ENCODE assay signal across 17 cellular contexts in genomic region chr12:21649034-21649433, GRCh38. TPM values are rescaled to one million over a fixed set of nuclear protein-coding genes. Genes with fewer than 3 reads are reported as not detected.
"Had no signal": no experiment of that assay in that cellular context is flagged by ENCODE, and none has a peak within 500 bp of the region (broad histone marks: within the 10 kb centered on the region; RNA-seq: fewer than 3 reads in every experiment).

No MANE protein-coding gene starts in this region.

- H3K4me3 Mint-ChIP-seq: type B pancreatic cell had no signal

- H3K27ac Mint-ChIP-seq: type B pancreatic cell had no signal

- DNase-seq: activated CD4-positive, alpha-beta T cell treated with anti-CD3 and anti-CD28 coated beads for 48 hours; cortex of kidney; effector memory CD4-positive, alpha-beta T cell; kidney; spleen; stimulated activated CD4-positive, alpha-beta T cell treated with anti-CD3 and anti-CD28 coated beads, Interleukin-1b, Interleukin-23, amount 100 ng/mL, for 48 hours; stimulated activated naive CD4-positive, alpha-beta T cell; T-helper 1 cell had no signal

- H3K4me3 ChIP-seq: gastroesophageal sphincter, hepatocyte, spleen, suprapubic skin had no signal

- H3K27me3 Mint-ChIP-seq: type B pancreatic cell had no signal

- H3K27me3 ChIP-seq: gastroesophageal sphincter, hepatocyte, spleen, suprapubic skin had no signal

- H3K4me1 ChIP-seq: suprapubic skin had no signal

- H3K9me3 Mint-ChIP-seq: type B pancreatic cell had no signal

- H3K27ac ChIP-seq: gastroesophageal sphincter, hepatocyte, spleen, suprapubic skin, VCaP had no signal

- H3K9me3 ChIP-seq: gastroesophageal sphincter, spleen, suprapubic skin had no signal

- ATAC-seq: gastroesophageal sphincter, sciatic nerve had no signal

RNA-seq across cellular contexts. Expression of gene GYS2, which starts 44.4 kb away (rescaled TPM):
- total RNA-seq: activated CD8-positive, alpha-beta memory T cell treated with anti-CD3 and anti-CD28 coated beads for 36 hours; epithelial cell of proximal tubule; gastroesophageal sphincter; kidney; lower leg skin; spleen had no signal
